Comparison of ENCODE assay signal across 8 cellular contexts in the genomic region with DNA sequence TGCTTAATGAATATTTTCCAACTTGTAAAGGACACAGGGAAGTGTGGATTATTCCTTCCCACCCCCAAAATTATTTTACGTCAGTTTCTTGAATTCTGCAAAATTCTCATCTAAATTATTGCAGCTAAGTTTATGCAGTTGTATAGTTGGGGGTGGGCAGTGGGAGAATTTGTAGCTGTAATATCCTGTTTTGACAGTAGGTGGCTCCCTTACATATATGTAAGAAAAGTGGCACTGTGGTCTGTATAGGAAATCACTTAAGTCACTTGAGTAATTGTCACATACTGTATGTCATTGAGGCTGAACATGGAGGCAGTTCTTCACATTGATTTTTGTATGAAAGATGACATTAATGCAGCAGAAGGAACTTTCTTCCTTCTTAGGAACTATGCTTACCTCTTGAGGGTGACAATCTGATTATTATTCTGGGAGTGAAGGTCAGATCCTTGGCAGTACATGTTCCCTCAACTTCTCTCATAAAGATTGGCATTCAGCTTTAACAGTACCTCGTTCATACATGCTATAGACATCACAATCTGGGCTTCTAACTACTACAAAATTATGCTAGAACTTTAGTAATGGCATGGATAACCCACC. TPM values are rescaled to one million over a fixed set of nuclear protein-coding genes. Genes with fewer than 3 reads are reported as not detected.
DNase-seq lines count a peak whose midpoint lies in the region; ATAC-seq and TF ChIP-seq lines count a peak whose summit lies in the region.

No MANE protein-coding gene starts in this region.

- CTCF ChIA-PET in activated naive CD4-positive, alpha-beta T cell treated with anti-CD3 and anti-CD28 coated beads, Interleukin-2, amount 10 ng/mL, durations not matched to agents 7 days and 5 days (lab: Charles Lee): interaction anchor here (0.6 to 2.2 kb wide), 16 partner anchors 9 to 1387 kb away, joined by 3 to 11 read pairs (median 4); a partner anchor contains a TSS

- DNase-seq in EL (peak; percentile 60), HuH-7 (ENCODE audit: low spot score) (peak; percentile 42), NOMO-1 treated with DMSO at 0.1 percent for 48 hours (lab: John Stamatoyannopoulos, UW; ENCODE audit: unreplicated experiment) (peak; percentile 81), Right ventricle myocardium superior (no peak), psoas muscle (no peak)
- DNase-seq in activated naive CD4-positive, alpha-beta T cell treated with anti-CD3 and anti-CD28 coated beads, Interleukin-2, amount 10 ng/mL, durations not matched to agents 7 days and 5 days: peak; percentile 45

- H3K9me3 Mint-ChIP-seq in activated naive CD4-positive, alpha-beta T cell treated with anti-CD3 and anti-CD28 coated beads, Interleukin-2, amount 10 ng/mL, durations not matched to agents 7 days and 5 days: no peaks in the 10 kb centered on the region

- ATAC-seq in GM21576 (IDR thresholded peaks at IDR 0.05; ENCODE audit: unreplicated experiment) (peak; percentile 67), Right ventricle myocardium superior (ENCODE audit: poor library complexity) (peak; percentile 86), psoas muscle (peak; percentile 66 to 88 (median 85)), GM21515 (IDR thresholded peaks at IDR 0.05; ENCODE audit: unreplicated experiment) (no peak)

- no peaks in the 10 kb centered on the region for H3K4me1 ChIP-seq in psoas muscle

- H3K9me3 ChIP-seq in psoas muscle: no peaks in the 10 kb centered on the region

- WGBS in psoas muscle, 3 donors: 4 to 12% (median 7%) methylated on average over 2 of the region's 2 CpGs

- H3K36me3 ChIP-seq in psoas muscle (ENCODE audit: insufficient read depth in 1 of 2, low read depth in 1 of 2): no peaks in the 10 kb centered on the region

- no peaks in the 10 kb centered on the region for H3K27me3 Mint-ChIP-seq in activated naive CD4-positive, alpha-beta T cell treated with anti-CD3 and anti-CD28 coated beads, Interleukin-2, amount 10 ng/mL, durations not matched to agents 7 days and 5 days

- peak; percentile 79 for TF ChIP-seq CTCF in psoas muscle (IDR thresholded peaks at IDR 0.05)

- H3K27ac Mint-ChIP-seq in activated naive CD4-positive, alpha-beta T cell treated with anti-CD3 and anti-CD28 coated beads, Interleukin-2, amount 10 ng/mL, durations not matched to agents 7 days and 5 days: no peak overlapping the region

- H3K36me3 Mint-ChIP-seq in activated naive CD4-positive, alpha-beta T cell treated with anti-CD3 and anti-CD28 coated beads, Interleukin-2, amount 10 ng/mL, durations not matched to agents 7 days and 5 days: no peaks in the 10 kb centered on the region

- H3K4me3 Mint-ChIP-seq in activated naive CD4-positive, alpha-beta T cell treated with anti-CD3 and anti-CD28 coated beads, Interleukin-2, amount 10 ng/mL, durations not matched to agents 7 days and 5 days: no peak overlapping the region

- H3K4me3 ChIP-seq in psoas muscle: no peak overlapping the region

- no peaks in the 10 kb centered on the region for H3K4me1 Mint-ChIP-seq in activated naive CD4-positive, alpha-beta T cell treated with anti-CD3 and anti-CD28 coated beads, Interleukin-2, amount 10 ng/mL, durations not matched to agents 7 days and 5 days

- no peaks in the 10 kb centered on the region for H3K27me3 ChIP-seq in psoas muscle (ENCODE audit: insufficient read depth in 3 of 3, low read length in 2 of 3)

- intact Hi-C loops in Right ventricle myocardium superior (cut with DNase I) (no loop called here), psoas muscle (cut with DNase I) (loop anchor here in 1 of 2 donors (5.0 kb wide), 2 partner anchors 79 to 1479 kb away; a partner anchor contains a TSS)

- H3K27ac ChIP-seq in psoas muscle: no peak overlapping the region

RNA-seq across cellular contexts. Expression of a gene that starts 14.6 kb away (rescaled TPM):
- not detected for total RNA-seq in Right ventricle myocardium superior
- not detected for total RNA-seq in psoas muscle
- polyA plus RNA-seq in psoas muscle: under 1 TPM; 0.10 to 0.70 (median 0.10) TPM

RNA-seq across cellular contexts. Expression of a gene that starts 48.5 kb away (rescaled TPM):
- total RNA-seq in Right ventricle myocardium superior (1.6 TPM), psoas muscle (1 to 10 TPM in 2 of 4 donors, under 1 TPM in 2; 0.30 to 1.4 (median 1.1) TPM)
- under 1 TPM; 0.22 to 0.41 (median 0.36) TPM for polyA plus RNA-seq in psoas muscle

Comparison
In these comparisons a context has a peak if more than half of its experiments do, and no peak if none do; other contexts are left out.
1. DNase-seq: peak in EL (single experiment), HuH-7 (single experiment), NOMO-1 treated with DMSO at 0.1 percent for 48 hours (single experiment) and activated naive CD4-positive, alpha-beta T cell treated with anti-CD3 and anti-CD28 coated beads, Interleukin-2, amount 10 ng/mL, durations not matched to agents 7 days and 5 days (single experiment); none in Right ventricle myocardium superior (single experiment) and psoas muscle (0 of 2).